ENCODE assay signal across 30 cellular contexts in the genomic region with DNA sequence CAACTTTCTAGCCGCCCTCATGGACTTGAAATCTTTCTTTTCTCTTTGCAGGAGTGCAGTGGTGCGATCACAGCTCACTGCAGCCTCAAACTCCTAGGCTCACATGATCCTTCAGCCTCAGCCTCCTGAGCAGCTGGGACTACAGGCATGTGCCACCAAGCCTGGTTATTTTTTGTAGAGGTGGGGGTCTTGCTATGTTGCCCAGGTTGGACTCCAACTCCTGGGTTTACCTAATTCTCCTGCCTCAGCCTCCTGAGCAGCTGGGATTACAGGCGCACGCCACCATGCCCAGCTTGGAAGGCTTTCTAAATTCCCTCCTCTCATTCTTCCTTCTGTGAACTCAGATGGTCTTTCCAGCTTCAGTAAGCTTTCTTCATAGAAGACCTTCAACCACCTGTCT. TPM values are rescaled to one million over a fixed set of nuclear protein-coding genes. Genes with fewer than 3 reads are reported as not detected.
"Had no signal": no experiment of that assay in that cellular context is flagged by ENCODE, and none has a peak within 500 bp of the region (broad histone marks: within the 10 kb centered on the region; RNA-seq: fewer than 3 reads in every experiment).

No MANE protein-coding gene starts in this region.

- H3K27me3 ChIP-seq: ascending aorta, cardiac muscle cell, SJCRH30 had no signal

- H3K27ac ChIP-seq: ascending aorta, SJCRH30, SK-N-MC, WERI-Rb-1 had no signal

- H3K9me3 Mint-ChIP-seq: activated CD4-positive, alpha-beta memory T cell treated with anti-CD3 and anti-CD28 coated beads for 36 hours; activated naive CD8-positive, alpha-beta T cell treated with anti-CD3 and anti-CD28 coated beads for 36 hours had no signal

- DNase-seq: activated CD4-positive, alpha-beta memory T cell treated with anti-CD3 and anti-CD28 coated beads for 36 hours; activated CD4-positive, alpha-beta T cell treated with anti-CD3 and anti-CD28 coated beads, Interleukin-2, amount 50 U/mL, for 1 hour; activated CD8-positive, alpha-beta memory T cell treated with anti-CD3 and anti-CD28 coated beads, Interleukin-2, amount 50 U/mL, for 48 hours; activated gamma-delta T cell; activated naive CD4-positive, alpha-beta T cell treated with Interleukin-2 at 50 U/mL for 16 hours; activated naive CD8-positive, alpha-beta T cell treated with anti-CD3 and anti-CD28 coated beads for 36 hours; activated T-cell treated with anti-CD3 and anti-CD28 coated beads, Interleukin-2, amount 50 U/mL, for 48 hours; amygdala; Karpas-422; KBM-7; NCI-H1048; NCI-H1105 treated with DMSO at 0.1 percent for 48 hours; NCI-H1436 treated with DMSO at 0.1 percent for 48 hours; NCI-H1694 treated with DMSO at 0.1 percent for 48 hours; NCI-H2029; NCI-H345; NCI-H524 treated with DMSO at 0.1 percent for 48 hours; SHP77; SJCRH30; T1000; WERI-Rb-1 had no signal

- H3K27ac Mint-ChIP-seq: activated CD4-positive, alpha-beta memory T cell treated with anti-CD3 and anti-CD28 coated beads for 36 hours; activated naive CD8-positive, alpha-beta T cell treated with anti-CD3 and anti-CD28 coated beads for 36 hours had no signal

- H3K4me3 Mint-ChIP-seq: activated CD4-positive, alpha-beta memory T cell treated with anti-CD3 and anti-CD28 coated beads for 36 hours; activated naive CD8-positive, alpha-beta T cell treated with anti-CD3 and anti-CD28 coated beads for 36 hours had no signal

- H3K27me3 Mint-ChIP-seq: activated CD4-positive, alpha-beta memory T cell treated with anti-CD3 and anti-CD28 coated beads for 36 hours; activated naive CD8-positive, alpha-beta T cell treated with anti-CD3 and anti-CD28 coated beads for 36 hours had no signal

- ATAC-seq: Panc1 had no signal

- H3K4me3 ChIP-seq: ascending aorta, cardiac muscle cell, SJCRH30, SK-N-MC had no signal

- H3K9me3 ChIP-seq: ascending aorta, SJCRH30 had no signal

- H3K4me1 Mint-ChIP-seq: activated naive CD8-positive, alpha-beta T cell treated with anti-CD3 and anti-CD28 coated beads for 36 hours had no signal

- H3K36me3 ChIP-seq: SJCRH30 had no signal

- H3K4me1 ChIP-seq: ascending aorta, SJCRH30 had no signal

RNA-seq across cellular contexts. Expression of a gene that starts 4.7 kb away (rescaled TPM):
- total RNA-seq: MCF 10A, NCI-H460, SJCRH30 had no signal

RNA-seq across cellular contexts. Expression of a gene that starts 12.4 kb away (rescaled TPM):
- total RNA-seq: activated CD4-positive, alpha-beta memory T cell treated with anti-CD3 and anti-CD28 coated beads for 36 hours; activated naive CD8-positive, alpha-beta T cell treated with anti-CD3 and anti-CD28 coated beads for 36 hours; MCF 10A; NCI-H460; RPMI7951; SJCRH30; T-helper 1 cell treated with Interleukin-12 subunit alpha and Interleukin-12 subunit beta and Interleukin-4 antibody, amounts not matched to agents 30 ng/mL and 1 ng/mL, for 36 hours; T-helper 2 cell treated with Interferon-gamma antibody and Interleukin-4, amounts not matched to agents 100 ng/mL and 5 ng/mL, for 36 hours had no signal

RNA-seq across cellular contexts. Expression of a gene that starts 19.0 kb away (rescaled TPM):
- total RNA-seq: activated CD4-positive, alpha-beta memory T cell treated with anti-CD3 and anti-CD28 coated beads for 36 hours; activated naive CD8-positive, alpha-beta T cell treated with anti-CD3 and anti-CD28 coated beads for 36 hours; MCF 10A; NCI-H460; RPMI7951; SJCRH30; T-helper 1 cell treated with Interleukin-12 subunit alpha and Interleukin-12 subunit beta and Interleukin-4 antibody, amounts not matched to agents 30 ng/mL and 1 ng/mL, for 36 hours; T-helper 2 cell treated with Interferon-gamma antibody and Interleukin-4, amounts not matched to agents 100 ng/mL and 5 ng/mL, for 36 hours had no signal

RNA-seq across cellular contexts. Expression of a gene that starts 50.4 kb away (rescaled TPM):
- total RNA-seq: activated CD4-positive, alpha-beta memory T cell treated with anti-CD3 and anti-CD28 coated beads for 36 hours; activated naive CD8-positive, alpha-beta T cell treated with anti-CD3 and anti-CD28 coated beads for 36 hours; ascending aorta; cardiac muscle cell; MCF 10A; NCI-H460; RPMI7951; SJCRH30; T-helper 1 cell treated with Interleukin-12 subunit alpha and Interleukin-12 subunit beta and Interleukin-4 antibody, amounts not matched to agents 30 ng/mL and 1 ng/mL, for 36 hours; T-helper 2 cell treated with Interferon-gamma antibody and Interleukin-4, amounts not matched to agents 100 ng/mL and 5 ng/mL, for 36 hours had no signal
- polyA plus RNA-seq: cardiac muscle cell had no signal
